In genomic region chr1:21899972-21900371, GRCh38 we compare ENCODE assay signal across 15 cellular contexts. TPM values are rescaled to one million over a fixed set of nuclear protein-coding genes. Genes with fewer than 3 reads are reported as not detected.
DNase-seq lines count a peak whose midpoint lies in the region; ATAC-seq and TF ChIP-seq lines count a peak whose summit lies in the region.
"Had no signal": no experiment of that assay in that cellular context is flagged by ENCODE, and none has a peak within 500 bp of the region (broad histone marks: within the 10 kb centered on the region; RNA-seq: fewer than 3 reads in every experiment).

No MANE protein-coding gene starts in this region.

- H3K27me3 ChIP-seq in BLaER1 (no peaks in the 10 kb centered on the region), left lung (no peaks in the 10 kb centered on the region)
- H3K27me3 ChIP-seq: testis had no signal

- H3K9me3 ChIP-seq in BLaER1 (no peaks in the 10 kb centered on the region), left lung (no peaks in the 10 kb centered on the region)
- H3K9me3 ChIP-seq: A549, testis had no signal

- peak overlapping the region; percentile 80 for H3K9ac ChIP-seq in BLaER1
- H3K9ac ChIP-seq: parathyroid adenoma had no signal

- peak overlapping the region; percentile 83 for H3K4me2 ChIP-seq in BLaER1
- H3K4me2 ChIP-seq: A549, GM23338 had no signal

- H3K36me3 ChIP-seq in BLaER1 (peaks cover 9% of the 10 kb centered on the region), left lung (peaks cover 0 to 9% of the 10 kb centered on the region in 2 donors)

- peak; percentile 48 for DNase-seq in choroid plexus epithelial cell (ENCODE audit: low read depth)
- no peak for DNase-seq in left lung
- DNase-seq in retinal pigment epithelial cell (ENCODE audit: low read depth): no peak
- DNase-seq in iPS-NIHi11 (ENCODE audit: low spot score): no peak
- DNase-seq in iPS-NIHi7 (ENCODE audit: extremely low spot score): no peak
- DNase-seq in SIG-M5 treated with dmso at 0.1 percent for 504 hours (lab: John Stamatoyannopoulos, UW; ENCODE audit: unreplicated experiment): no peak
- DNase-seq: activated CD8-positive, alpha-beta T cell treated with anti-CD3 and anti-CD28 coated beads for 36 hours; foreskin melanocyte; left colon; testis had no signal

- TF ChIP-seq CTCF in choroid plexus epithelial cell (conservative IDR thresholded peaks at IDR 0.05; ENCODE audit: low read depth, low read length): no peak
- no peak for TF ChIP-seq CTCF in left lung (IDR thresholded peaks at IDR 0.05)
- TF ChIP-seq CTCF in retinal pigment epithelial cell (conservative IDR thresholded peaks at IDR 0.05; ENCODE audit: low read depth, low read length): peak; percentile 12

- H3K27ac ChIP-seq in BLaER1 (peak overlapping the region; percentile 95), left lung (peak overlapping the region; percentile 1 to 18)
- H3K27ac ChIP-seq: A549, parathyroid adenoma had no signal

- peaks cover 98% of the 10 kb centered on the region for H3K4me1 ChIP-seq in BLaER1
- peaks cover 32 to 71% of the 10 kb centered on the region in 2 donors for H3K4me1 ChIP-seq in left lung

- ATAC-seq in left lung: no peak
- no peak for ATAC-seq in activated CD4-positive, CD25-positive, alpha-beta regulatory T cell treated with anti-CD3 and anti-CD28 coated beads, Interleukin-2, amount 50 U/mL, for 24 hours
- ATAC-seq: A549; activated CD8-positive, alpha-beta T cell treated with anti-CD3 and anti-CD28 coated beads for 36 hours; GM23338 had no signal

- peak overlapping the region; percentile 40 for H3K4me3 ChIP-seq in BLaER1
- H3K4me3 ChIP-seq in choroid plexus epithelial cell (ENCODE audit: low read depth, low read length): no peak overlapping the region
- no peak overlapping the region for H3K4me3 ChIP-seq in left lung
- no peak overlapping the region for H3K4me3 ChIP-seq in retinal pigment epithelial cell (ENCODE audit: low read length)
- H3K4me3 ChIP-seq: A549, GM23338, testis had no signal

- no peaks in the 10 kb centered on the region for H4K20me1 ChIP-seq in BLaER1

- intact Hi-C loops in left lung (cut with DNase I): no loop called here

RNA-seq across cellular contexts. Expression of gene HSPG2, which starts 37.1 kb away (rescaled TPM):
- 100 to 1,000 TPM; 324 to 434 TPM for total RNA-seq in left lung
